Comparison of ENCODE assay signal across 26 cellular contexts in the genomic region with DNA sequence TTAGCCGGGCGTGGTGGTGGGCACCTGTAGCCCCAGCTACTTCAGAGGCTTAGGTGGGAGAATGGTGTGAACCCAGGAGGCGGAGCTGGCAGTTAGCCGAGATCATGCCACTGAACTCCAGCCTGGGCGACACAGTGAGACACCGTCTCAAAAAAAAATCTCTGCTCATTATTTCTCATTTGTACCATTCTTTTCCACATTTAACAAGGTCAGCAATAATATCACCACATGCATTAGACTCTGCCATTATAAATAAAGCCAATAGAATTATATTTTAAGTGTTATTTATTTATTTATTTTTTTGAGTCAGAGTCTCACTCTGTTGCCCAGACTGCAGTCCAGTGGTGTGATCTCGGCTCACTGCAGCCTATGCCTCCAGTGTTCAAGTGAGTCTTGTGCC.
"Had no signal": no experiment of that assay in that cellular context is flagged by ENCODE, and none has a peak within 500 bp of the region (broad histone marks: within the 10 kb centered on the region; RNA-seq: fewer than 3 reads in every experiment).

No MANE protein-coding gene starts in this region.

- H3K4me1 ChIP-seq: suprapubic skin, testis, thyroid gland, upper lobe of left lung, upper lobe of right lung, uterus, vagina had no signal

- FAIRE-seq: urothelium cell line had no signal

- ATAC-seq: stimulated activated effector memory CD8-positive, alpha-beta T cell treated with anti-CD3 and anti-CD28 coated beads, Interleukin-12 subunit alpha, Interleukin-12 subunit beta, amount 100 ng/mL, for 72 hours; stimulated activated memory B cell treated with anti-CD40 and anti-IgM and Interleukin-4, amounts not matched to agents 10 μg/mL and 1 μg/mL and 100 μg/mL, for 72 hours; stimulated activated naive B cell treated with anti-CD40 and anti-IgM and Interleukin-4, amounts not matched to agents 10 μg/mL and 1 μg/mL and 100 μg/mL, for 72 hours; stimulated activated naive CD8-positive, alpha-beta T cell treated with anti-CD3 and anti-CD28 coated beads, Interleukin-15, amount 100 ng/mL, for 72 hours; stimulated activated naive CD8-positive, alpha-beta T cell treated with anti-CD3 and anti-CD28 coated beads, Interleukin-15, Interleukin-2, amounts not matched to agents 100 U/mL and 50 U/mL, for 24 hours; upper lobe of right lung had no signal

- H3K36me3 ChIP-seq: suprapubic skin, thoracic aorta, thyroid gland, upper lobe of left lung, upper lobe of right lung, uterus, vagina had no signal

- H3K27ac ChIP-seq: stomach, suprapubic skin, testis, thoracic aorta, thyroid gland, tibial artery, tibial nerve, upper lobe of left lung, upper lobe of right lung, uterus, vagina had no signal

- H3K27me3 ChIP-seq: stomach, suprapubic skin, testis, thyroid gland, tibial artery, tibial nerve, upper lobe of left lung, upper lobe of right lung, uterus, vagina had no signal

- DNase-seq: stimulated activated CD4-positive, alpha-beta T cell treated with anti-CD3 and anti-CD28 coated beads, Interleukin-2, amount 100 ng/mL, for 48 hours; stimulated activated CD4-positive, alpha-beta T cell treated with anti-CD3 and anti-CD28 coated beads, Interleukin-4, amount 100 ng/mL, for 1 hour; stimulated activated CD4-positive, alpha-beta T cell treated with anti-CD3 and anti-CD28 coated beads, Interleukin-4, amount 100 ng/mL, for 24 hours; stimulated activated CD4-positive, alpha-beta T cell treated with anti-CD3 and anti-CD28 coated beads, Interleukin-4, amount 100 ng/mL, for 4 hours; stimulated activated CD8-positive, alpha-beta memory T cell treated with anti-CD3 and anti-CD28 coated beads, Interleukin-4, amount 100 ng/mL, for 48 hours; stimulated activated naive B cell treated with anti-CD40 and anti-IgM and Interleukin-4, amounts not matched to agents 10 μg/mL and 1 μg/mL and 100 μg/mL, for 72 hours; stimulated activated naive CD4-positive, alpha-beta T cell; stimulated activated naive CD4-positive, alpha-beta T cell treated with Interleukin-2 at 50 U/mL for 16 hours; stimulated activated naive CD8-positive, alpha-beta T cell treated with anti-CD3 and anti-CD28 coated beads, Interleukin-15, amount 100 ng/mL, for 72 hours; stimulated activated naive CD8-positive, alpha-beta T cell treated with anti-CD3 and anti-CD28 coated beads, Interleukin-15, Interleukin-2, amounts not matched to agents 100 U/mL and 50 U/mL, for 24 hours; stomach; substantia nigra; testis; thyroid gland; tibial artery; trophoblast cell; upper lobe of left lung; upper lobe of right lung; uterus had no signal

- H3K4me3 ChIP-seq: stomach, suprapubic skin, testis, thoracic aorta, thyroid gland, tibial artery, tibial nerve, upper lobe of left lung, upper lobe of right lung, uterus, vagina had no signal

- H3K9me3 ChIP-seq: stomach, suprapubic skin, testis, thoracic aorta, thyroid gland, tibial artery, upper lobe of left lung, upper lobe of right lung, uterus, vagina had no signal
